Comparison of ENCODE assay signal across 1 cellular context in genomic region chr4:87403732-87404131, GRCh38.
TF ChIP-seq lines count a peak whose summit lies in the region.

No MANE protein-coding gene starts in this region.

TF ChIP-seq in IMR-90, 13 proteins besides CTCF, POLR2A, EP300 and RAD21:
- peak; percentile 91 for TF ChIP-seq CEBPB (IDR thresholded peaks at IDR 0.05; ENCODE audit: low read depth, low read length)
